18 cellular contexts compared by ENCODE assay signal in genomic region chr9:131348631-131349521, GRCh38. TPM values are rescaled to one million over a fixed set of nuclear protein-coding genes. Genes with fewer than 3 reads are reported as not detected.
DNase-seq lines count a peak whose midpoint lies in the region; ATAC-seq and TF ChIP-seq lines count a peak whose summit lies in the region.
"Had no signal": no experiment of that assay in that cellular context is flagged by ENCODE, and none has a peak within 500 bp of the region (broad histone marks: within the 10 kb centered on the region; RNA-seq: fewer than 3 reads in every experiment).

No MANE protein-coding gene starts in this region.

- H4K20me1 ChIP-seq in H9 (ENCODE audit: control insufficient read depth, insufficient read depth, insufficient read length), result peaks cover 3% of the 10 kb centered on the region

- H3K23me2 ChIP-seq in H9 (ENCODE audit: insufficient read length, low read depth, low read length, poor library complexity, severe bottlenecking), result no peaks in the 10 kb centered on the region

- H2AK5ac ChIP-seq in H9 (ENCODE audit: insufficient read length, low read length), result no peak overlapping the region
- no peak overlapping the region for H2AK5ac ChIP-seq in trophoblast cell (ENCODE audit: low read length)

- no peak overlapping the region for H3K27ac ChIP-seq in H9 (ENCODE audit: insufficient read length, low read depth, low read length)
- peak overlapping the region; percentile 79 for H3K27ac ChIP-seq in VCaP
- no peak overlapping the region for H3K27ac ChIP-seq in lower lobe of right lung
- no peak overlapping the region for H3K27ac ChIP-seq in trophoblast cell (ENCODE audit: low read depth, low read length)
- H3K27ac ChIP-seq: epithelial cell of prostate, thyroid gland had no signal

- no CpG with 5 or more reads among the region's 10 CpGs for WGBS in H9 (ENCODE audit: extremely low coverage, insufficient read length, low lambda C conversion rate)
- WGBS in trophoblast cell (ENCODE audit: extremely low coverage, insufficient coverage, insufficient read length), result no CpG with 5 or more reads among the region's 10 CpGs

- CTCF ChIA-PET in BJ (lab: Yijun Ruan, JAX), result interaction anchor here (0.7 to 4.2 kb wide), 51 partner anchors 8 to 403 kb away, joined by 3 to 34 read pairs (median 5); partner anchors contain the start of genes POMT1 and RAPGEF1

- H4K12ac ChIP-seq in trophoblast cell (ENCODE audit: low read depth, low read length), result no peak overlapping the region

- no peaks in the 10 kb centered on the region for H3K4me1 ChIP-seq in H9 (ENCODE audit: insufficient read depth, low read length)
- H3K4me1 ChIP-seq in lower lobe of right lung, result peaks cover 11% of the 10 kb centered on the region
- H3K4me1 ChIP-seq in trophoblast cell (ENCODE audit: control insufficient read depth in 1 of 2, insufficient read depth in 2 of 2, low read length in 2 of 2), result peaks cover 2 to 3% of the 10 kb centered on the region in 2 experiments

- peaks cover 10 to 15% of the 10 kb centered on the region in 2 experiments for H3K4me1 Mint-ChIP-seq in H9

- H3K18ac ChIP-seq in H9 (ENCODE audit: insufficient read length, low read depth, low read length) (no peak overlapping the region), trophoblast cell (ENCODE audit: low read length) (no peak overlapping the region)

- H3K27me3 Mint-ChIP-seq in H9 (ENCODE audit: low read depth), result peaks cover 9% of the 10 kb centered on the region

- H3K27ac Mint-ChIP-seq in H9, result peak overlapping the region in 1 of 3 experiments; percentile 62; a peak in 1 of 7 replicates
- H3K27ac Mint-ChIP-seq: activated naive CD8-positive, alpha-beta T cell treated with anti-CD3 and anti-CD28 coated beads for 36 hours; T-cell had no signal

- H3K36me3 ChIP-seq in BJ (ENCODE audit: control insufficient read depth, insufficient read depth, low read length) (no peaks in the 10 kb centered on the region), lower lobe of right lung (no peaks in the 10 kb centered on the region), trophoblast cell (ENCODE audit: control insufficient read depth in 1 of 2, insufficient read depth in 2 of 2, low read length in 2 of 2) (no peaks in the 10 kb centered on the region)
- H3K36me3 ChIP-seq: heart right ventricle, thyroid gland had no signal

- H3K4ac ChIP-seq in H9 (ENCODE audit: low read depth, low read length) (no peak overlapping the region), trophoblast cell (ENCODE audit: low read depth, low read length) (no peak overlapping the region)

- H3K14ac ChIP-seq in H9 (ENCODE audit: insufficient read depth, low read length) (no peak overlapping the region), trophoblast cell (ENCODE audit: low read length) (no peak overlapping the region)

- H4K91ac ChIP-seq in H9 (ENCODE audit: insufficient read length, low read depth, low read length) (no peak overlapping the region), trophoblast cell (ENCODE audit: low read depth, low read length) (no peak overlapping the region)

- no peak overlapping the region for H3K9ac ChIP-seq in H9 (ENCODE audit: extremely low read depth, insufficient read length, low read length)
- no peak overlapping the region for H3K9ac ChIP-seq in trophoblast cell (ENCODE audit: low read length)

- H3K4me2 ChIP-seq in H9 (ENCODE audit: insufficient read depth, insufficient read length, low read length) (no peak overlapping the region), trophoblast cell (ENCODE audit: low read length) (no peak overlapping the region)

- intact Hi-C loops in lower lobe of right lung (cut with DNase I), result no loop called here

- H2BK20ac ChIP-seq in H9 (ENCODE audit: low read depth, low read length, poor library complexity, severe bottlenecking), result no peak overlapping the region

- H3K79me1 ChIP-seq in H9 (ENCODE audit: insufficient read depth, low read depth, low read length, poor library complexity, severe bottlenecking) (no peaks in the 10 kb centered on the region), trophoblast cell (ENCODE audit: low read length) (no peaks in the 10 kb centered on the region)

- peaks cover 0 to 3% (median 0%) of the 10 kb centered on the region in 3 experiments; a peak in 1 of 7 replicates for H3K36me3 Mint-ChIP-seq in H9 (ENCODE audit: insufficient read depth in 1 of 3, low read depth in 3 of 3)
- H3K36me3 Mint-ChIP-seq: activated naive CD8-positive, alpha-beta T cell treated with anti-CD3 and anti-CD28 coated beads for 36 hours; CD14-positive monocyte; T-cell had no signal

- H3K27me3 ChIP-seq in BJ (ENCODE audit: control insufficient read depth, insufficient read depth, low read length), result 0 out of 2 replicates have a peak, but pooled peaks cover 2% of the 10 kb centered on the region
- H3K27me3 ChIP-seq in H9 (ENCODE audit: insufficient read depth, low read length), result no peaks in the 10 kb centered on the region
- H3K27me3 ChIP-seq in lower lobe of right lung (ENCODE audit: low read depth), result no peaks in the 10 kb centered on the region
- no peaks in the 10 kb centered on the region for H3K27me3 ChIP-seq in trophoblast cell (ENCODE audit: insufficient read depth, low read length)
- H3K27me3 ChIP-seq: heart right ventricle, thyroid gland had no signal

- H3K56ac ChIP-seq in H9 (ENCODE audit: insufficient read length, low read depth, low read length), result no peak overlapping the region

- no peak overlapping the region for H3K4me3 ChIP-seq in BJ (ENCODE audit: low read depth, low read length)
- no peak overlapping the region for H3K4me3 ChIP-seq in lower lobe of right lung
- H3K4me3 ChIP-seq in trophoblast cell (ENCODE audit: low read depth, low read length), result no peak overlapping the region

- H3K79me2 ChIP-seq in H9 (ENCODE audit: insufficient read depth, low read length) (no peaks in the 10 kb centered on the region), trophoblast cell (ENCODE audit: control insufficient read depth, insufficient read depth, low read length, poor library complexity) (no peaks in the 10 kb centered on the region)

- no peak overlapping the region for H2BK15ac ChIP-seq in H9 (ENCODE audit: low read depth, low read length)

- H2AFZ ChIP-seq in H9 (ENCODE audit: low read length) (no peak overlapping the region), trophoblast cell (ENCODE audit: insufficient read depth, low read length, poor library complexity) (no peak overlapping the region)

- no peak overlapping the region for H3K4me3 Mint-ChIP-seq in H9
- H3K4me3 Mint-ChIP-seq: T-cell had no signal

- no peak overlapping the region for H2BK5ac ChIP-seq in H9 (ENCODE audit: insufficient read length, low read length)
- H2BK5ac ChIP-seq in trophoblast cell (ENCODE audit: low read depth, low read length, poor library complexity), result no peak overlapping the region

- H2BK120ac ChIP-seq in H9 (ENCODE audit: low read depth, low read length, poor library complexity, severe bottlenecking) (no peak overlapping the region), trophoblast cell (ENCODE audit: insufficient read depth, low read length, poor library complexity) (no peak overlapping the region)

- no peak overlapping the region for H3K23ac ChIP-seq in H9 (ENCODE audit: insufficient read length, low read depth, low read length)
- no peak overlapping the region for H3K23ac ChIP-seq in trophoblast cell (ENCODE audit: low read length)

- TF ChIP-seq CTCF in BJ (IDR thresholded peaks at IDR 0.05; ENCODE audit: insufficient read depth, low read depth, low read length), result peak; percentile 39
- peak; percentile 47 for TF ChIP-seq CTCF in H9 (conservative IDR thresholded peaks at IDR 0.05)
- TF ChIP-seq CTCF in VCaP (conservative IDR thresholded peaks at IDR 0.05), result peak; percentile 25
- no peak for TF ChIP-seq CTCF in lower lobe of right lung (IDR thresholded peaks at IDR 0.05)

- no peaks in the 10 kb centered on the region; a peak in 2 of 5 replicates for H3K9me3 Mint-ChIP-seq in H9
- H3K9me3 Mint-ChIP-seq: activated naive CD8-positive, alpha-beta T cell treated with anti-CD3 and anti-CD28 coated beads for 36 hours; T-cell had no signal

- H3T11ph ChIP-seq in H9 (ENCODE audit: low read length), result no peak overlapping the region

- no peak overlapping the region for H2BK12ac ChIP-seq in H9 (ENCODE audit: insufficient read length, low read depth, low read length)
- H2BK12ac ChIP-seq in trophoblast cell (ENCODE audit: low read length), result no peak overlapping the region

- H4K5ac ChIP-seq in H9 (ENCODE audit: insufficient read length, low read depth, low read length), result no peak overlapping the region

- ATAC-seq in lower lobe of right lung, result peak in 1 of 2 donors; percentile 4

- H3K9me3 ChIP-seq in H9 (ENCODE audit: control insufficient read depth, low read depth, low read length) (no peaks in the 10 kb centered on the region), lower lobe of right lung (no peaks in the 10 kb centered on the region), trophoblast cell (ENCODE audit: insufficient read depth, low read depth, low read length) (peaks cover 2% of the 10 kb centered on the region)
- H3K9me3 ChIP-seq: heart right ventricle, thyroid gland had no signal

- POLR2A ChIA-PET in BJ (lab: Charles Lee), result no interaction called here

- DNase-seq in BJ (ENCODE audit: low read depth) (no peak), H9 (peak; percentile 56), lower lobe of right lung (peak; percentile 28), trophoblast cell (no peak), HPDE6-E6E7 (ENCODE audit: extremely low spot score) (no peak), NCI-H128 (lab: John Stamatoyannopoulos, UW; ENCODE audit: unreplicated experiment) (no peak), glomerular visceral epithelial cell (ENCODE audit: extremely low spot score) (no peak)
- DNase-seq: activated naive CD8-positive, alpha-beta T cell treated with anti-CD3 and anti-CD28 coated beads for 36 hours; cerebellar nuclear complex; naive thymus-derived CD4-positive, alpha-beta T cell; OCI-M1; stimulated activated CD4-positive, alpha-beta T cell treated with anti-CD3 and anti-CD28 coated beads, Interleukin-1b, Interleukin-23, amount 100 ng/mL, for 48 hours had no signal

- H4K8ac ChIP-seq in H9 (replicated peaks; ENCODE audit: insufficient read length, low read depth, low read length) (no peak overlapping the region), trophoblast cell (ENCODE audit: low read depth, low read length) (no peak overlapping the region)

RNA-seq across cellular contexts. Expression of gene PRRC2B, which starts 45.0 kb away (rescaled TPM):
- polyA plus RNA-seq in BJ (2011; rRNA removed), result 19.3 and 25.8 TPM in 2 replicates
- polyA minus RNA-seq in BJ (2011; rRNA and poly(A)+ RNA removed), result 32.4 and 61.4 TPM in 2 replicates
- 243 and 251 TPM in 2 replicates for total RNA-seq in H9 (2021)
- 170 TPM for total RNA-seq in lower lobe of right lung
- 115 and 121 TPM in 2 replicates for polyA plus RNA-seq in trophoblast cell (2013)

RNA-seq across cellular contexts. Expression of gene PLPP7, which starts 59.4 kb away (rescaled TPM):
- polyA plus RNA-seq in BJ (2011; rRNA removed), result 2.5 and 3.9 TPM in 2 replicates
- 1.4 and 2.4 TPM in 2 replicates for polyA minus RNA-seq in BJ (2011; rRNA and poly(A)+ RNA removed)
- total RNA-seq in H9 (2021) (1.9 and 2.4 TPM in 2 replicates), lower lobe of right lung (1.7 TPM)
- polyA plus RNA-seq in trophoblast cell (2013), result 0.10 and 0.17 TPM in 2 replicates

Comparison
In these comparisons a context has a peak if more than half of its experiments do, and no peak if none do; other contexts are left out.
1. DNase-seq: peak in H9 (single experiment) and lower lobe of right lung (single experiment); none in BJ (single experiment), trophoblast cell (0 of 2), HPDE6-E6E7 (single experiment), NCI-H128 (single experiment) and glomerular visceral epithelial cell (single experiment).